ENCODE assay signal across 8 cellular contexts in the genomic region with DNA sequence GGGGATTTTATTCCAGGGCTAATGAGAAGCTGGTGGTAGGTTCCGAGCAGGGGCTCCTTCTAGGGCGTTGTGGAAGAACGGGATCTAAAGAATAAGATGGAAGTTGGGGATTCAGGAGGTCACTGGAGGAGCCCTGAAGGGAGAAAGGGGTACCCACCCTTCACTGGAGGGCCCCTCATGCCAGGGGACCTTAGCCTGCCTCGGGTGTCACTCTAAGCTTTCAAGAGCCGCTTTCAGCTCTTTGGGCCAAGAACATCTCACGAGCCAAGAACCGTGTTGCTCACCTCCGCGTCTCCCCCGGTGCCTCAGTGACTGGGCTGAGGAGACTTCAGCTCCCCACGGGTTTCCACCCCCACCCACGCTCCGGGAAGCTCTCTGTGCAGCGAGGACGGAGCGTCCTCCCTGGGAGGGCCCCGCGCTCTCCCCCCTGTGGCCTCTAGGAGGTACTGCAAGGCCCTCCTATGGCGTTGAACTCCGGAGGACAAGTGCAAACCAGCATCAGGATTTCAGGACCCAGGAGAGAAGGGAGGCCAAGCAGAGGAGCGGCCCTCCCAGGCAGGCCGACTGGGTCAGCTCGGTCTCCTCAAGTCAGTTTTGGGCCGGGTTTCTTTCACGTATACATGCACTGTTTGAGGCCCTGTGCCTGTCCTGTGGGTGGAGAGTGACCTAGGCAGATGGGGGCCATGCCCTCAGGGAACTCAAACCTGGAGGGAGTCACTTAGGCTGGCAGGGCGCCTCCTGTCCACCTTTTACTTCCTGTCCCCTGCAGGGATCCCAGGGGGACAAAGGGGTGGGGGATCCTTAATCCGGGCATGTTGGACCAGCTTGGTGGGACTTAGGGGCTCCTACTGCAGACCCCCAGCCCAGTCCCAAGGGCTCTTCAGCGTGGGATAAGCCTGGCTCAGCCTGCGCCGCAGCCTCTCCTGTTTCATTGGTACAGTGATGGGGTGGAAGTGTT.
DNase-seq lines count a peak whose midpoint lies in the region; ATAC-seq and TF ChIP-seq lines count a peak whose summit lies in the region.

No MANE protein-coding gene starts in this region.

- TF ChIP-seq CTCF in cardiac fibroblast (IDR thresholded peaks at IDR 0.05; ENCODE audit: low read depth, low read length) = peak; percentile 100

- H3K4me3 ChIP-seq in cardiac fibroblast (replicated peaks in 1 of 2; ENCODE audit: low read depth in 2 of 2, low read length in 2 of 2) = no peak overlapping the region

- DNase-seq in SHP77 (lab: John Stamatoyannopoulos, UW) = peak; percentile 34 to 69
- DNase-seq in SHP77 treated with DMSO at 0.1 percent for 48 hours (lab: John Stamatoyannopoulos, UW) = no peak
- DNase-seq in NCI-H1105 (lab: John Stamatoyannopoulos, UW) = peak; percentile 44
- peak; percentile 70 to 76 for DNase-seq in cardiac fibroblast (ENCODE audit: low read depth in 2 of 2)
- DNase-seq in kidney glomerular epithelial cell (lab: John Stamatoyannopoulos, UW) = peak; percentile 36
- peak; percentile 69 to 75 for DNase-seq in stimulated activated CD4-positive, alpha-beta T cell treated with anti-CD3 and anti-CD28 coated beads, Interleukin-2, amount 100 ng/mL, for 48 hours
- no peak for DNase-seq in NCI-H187 treated with DMSO at 0.1 percent for 48 hours (lab: John Stamatoyannopoulos, UW)

- peak; percentile 83 to 90 for ATAC-seq in activated CD4-positive, CD25-positive, alpha-beta regulatory T cell treated with anti-CD3 and anti-CD28 coated beads, Interleukin-2, amount 50 U/mL, for 24 hours

Comparison
In these comparisons a context has a peak if more than half of its experiments do, and no peak if none do; other contexts are left out.
1. DNase-seq: peak in SHP77 (2 of 2), NCI-H1105 (single experiment), cardiac fibroblast (2 of 2), kidney glomerular epithelial cell (single experiment) and stimulated activated CD4-positive, alpha-beta T cell treated with anti-CD3 and anti-CD28 coated beads, Interleukin-2, amount 100 ng/mL, for 48 hours (2 of 2); none in SHP77 treated with DMSO at 0.1 percent for 48 hours (single experiment) and NCI-H187 treated with DMSO at 0.1 percent for 48 hours (single experiment).